In genomic region chr1:208910161-208910560, GRCh38 we compare ENCODE assay signal across 18 cellular contexts.
"Had no signal": no experiment of that assay in that cellular context is flagged by ENCODE, and none has a peak within 500 bp of the region (broad histone marks: within the 10 kb centered on the region; RNA-seq: fewer than 3 reads in every experiment).

No MANE protein-coding gene starts in this region.

- H3K4me1 Mint-ChIP-seq: natural killer cell, neural crest cell had no signal

- H3K27me3 ChIP-seq: right atrium auricular region had no signal

- H3K4me3 Mint-ChIP-seq: natural killer cell, neural crest cell had no signal

- H3K4me1 ChIP-seq: heart left ventricle, right atrium auricular region had no signal

- DNase-seq: dorsolateral prefrontal cortex; effector CD8-positive, alpha-beta T cell; foreskin melanocyte; heart left ventricle; hippocampal formation; kidney glomerular epithelial cell; mammary epithelial cell; mucosa of descending colon; natural killer cell; posterior cingulate gyrus; stimulated activated CD4-positive, alpha-beta T cell treated with anti-CD3 and anti-CD28 coated beads, Interleukin-2, amount 100 ng/mL, for 48 hours; stimulated activated naive CD4-positive, alpha-beta T cell treated with Interleukin-2 at 50 U/mL for 16 hours; trophoblast cell had no signal

- H3K27ac ChIP-seq: coronary artery, dorsolateral prefrontal cortex, heart left ventricle, right atrium auricular region had no signal

- H3K4me2 ChIP-seq: smooth muscle cell had no signal

- H3K27ac Mint-ChIP-seq: natural killer cell had no signal

- ATAC-seq: heart left ventricle, left lobe of liver, mucosa of descending colon, natural killer cell had no signal

- H3K9me3 ChIP-seq: mucosa of descending colon, right atrium auricular region had no signal

- H3K36me3 Mint-ChIP-seq: natural killer cell had no signal

- H3K36me3 ChIP-seq: heart left ventricle, right atrium auricular region had no signal

- H3K9me3 Mint-ChIP-seq: neural crest cell had no signal

- H3K4me3 ChIP-seq: coronary artery, dorsolateral prefrontal cortex, heart left ventricle, mucosa of descending colon, right atrium auricular region, smooth muscle cell had no signal
